16 cellular contexts compared by ENCODE assay signal in genomic region chr11:62607729-62608128, GRCh38. TPM values are rescaled to one million over a fixed set of nuclear protein-coding genes. Genes with fewer than 3 reads are reported as not detected.
DNase-seq lines count a peak whose midpoint lies in the region; ATAC-seq and TF ChIP-seq lines count a peak whose summit lies in the region.
"Had no signal": no experiment of that assay in that cellular context is flagged by ENCODE, and none has a peak within 500 bp of the region (broad histone marks: within the 10 kb centered on the region; RNA-seq: fewer than 3 reads in every experiment).

No MANE protein-coding gene starts in this region.

- WGBS in testis, 2 donors, result 89 to 97% methylated on average over 3 to 4 of the region's 4 CpGs

- H3K4me1 ChIP-seq in DOHH2 (ENCODE audit: control insufficient read depth, low read length) (peaks cover 32% of the 10 kb centered on the region), testis (peaks cover 27% of the 10 kb centered on the region)

- peak overlapping the region; percentile 0; the same call in 1 of the 2 replicates for H3K4me3 ChIP-seq in DOHH2 (ENCODE audit: low read length)
- H3K4me3 ChIP-seq in testis, result no peak overlapping the region
- H3K4me3 ChIP-seq: A549, breast epithelium had no signal

- H3F3A ChIP-seq in DOHH2 (ENCODE audit: control insufficient read depth, insufficient read depth), result peaks cover 2% of the 10 kb centered on the region; the same call in 1 of the 2 replicates

- H3K9me3 ChIP-seq in DOHH2 (ENCODE audit: control insufficient read depth, insufficient read depth, low read length) (no peaks in the 10 kb centered on the region), testis (no peaks in the 10 kb centered on the region)
- H3K9me3 ChIP-seq: A549, breast epithelium had no signal

- TF ChIP-seq POLR2A in testis (IDR thresholded peaks at IDR 0.05), result no peak

- no peaks in the 10 kb centered on the region for H4K20me1 ChIP-seq in DOHH2 (ENCODE audit: control insufficient read depth, insufficient read depth, low read depth, low read length)

- peak overlapping the region; percentile 36 for H3K4me2 ChIP-seq in DOHH2 (ENCODE audit: low read length)
- H3K4me2 ChIP-seq: A549 had no signal

- TF ChIP-seq CTCF in DOHH2 (IDR thresholded peaks at IDR 0.05; ENCODE audit: low read depth, low read length, poor library complexity, severe bottlenecking) (no peak), RWPE1 (conservative IDR thresholded peaks at IDR 0.05; ENCODE audit: low read depth) (no peak), testis (IDR thresholded peaks at IDR 0.05) (no peak)

- H3K27ac ChIP-seq in DOHH2 (ENCODE audit: low read depth, low read length) (no peak overlapping the region), RWPE1 (peak overlapping the region; percentile 98), testis (no peak overlapping the region)
- H3K27ac ChIP-seq: A549, breast epithelium, HL-60 had no signal

- H3K36me3 ChIP-seq in DOHH2 (ENCODE audit: control insufficient read depth, low read length) (peaks cover 57% of the 10 kb centered on the region), testis (ENCODE audit: low read depth, missing control alignments) (no peaks in the 10 kb centered on the region)
- H3K36me3 ChIP-seq: breast epithelium had no signal

- peaks cover 17% of the 10 kb centered on the region for H3K79me2 ChIP-seq in DOHH2 (ENCODE audit: control insufficient read depth, low read length)

- peak; percentile 19 for DNase-seq in NCI-H82 (lab: John Stamatoyannopoulos, UW)
- DNase-seq in NCI-H82 treated with DMSO at 0.1 percent for 48 hours (lab: John Stamatoyannopoulos, UW; ENCODE audit: unreplicated experiment), result no peak
- no peak for DNase-seq in RWPE1 (ENCODE audit: low spot score)
- peak; percentile 56 for DNase-seq in myocyte (ENCODE audit: low read depth)
- DNase-seq in testis, result no peak
- DNase-seq: CD4-positive, CD25-positive, alpha-beta regulatory T cell; dermis blood vessel endothelial cell; foreskin melanocyte; IMR-90 had no signal

- H3K9me2 ChIP-seq in DOHH2 (replicated peaks; ENCODE audit: control insufficient read depth, low read length), result no peaks in the 10 kb centered on the region

- ATAC-seq in GM19397 (IDR thresholded peaks at IDR 0.05; ENCODE audit: unreplicated experiment) (no peak), GM18502 (IDR thresholded peaks at IDR 0.05; ENCODE audit: poor library complexity, unreplicated experiment) (no peak)
- ATAC-seq: A549, right cardiac atrium had no signal

- H3K27me3 ChIP-seq in DOHH2 (ENCODE audit: control insufficient read depth, low read length) (no peaks in the 10 kb centered on the region), testis (no peaks in the 10 kb centered on the region)
- H3K27me3 ChIP-seq: breast epithelium had no signal

- intact Hi-C loops in testis (cut with DNase I; ENCODE audit: low total_unique reads), result no loop called here

- CTCF ChIA-PET in RWPE1 (lab: Yijun Ruan, JAX), result no interaction called here

- POLR2A ChIA-PET in RWPE1 (lab: Yijun Ruan, JAX; ENCODE audit: low non-redundant PET), result no interaction called here

RNA-seq across cellular contexts. Expression of gene EML3, which starts 4.8 kb away (rescaled TPM):
- total RNA-seq in myocyte (11.3 and 17.6 TPM in 2 replicates), testis (10 to 100 TPM; 39.3 to 57.8 TPM)
- 31.5 TPM for polyA plus RNA-seq in myocyte (2012)
- 29.3 TPM for polyA plus RNA-seq in testis (ENCODE audit: insufficient read depth, low read depth, low replicate concordance)

RNA-seq across cellular contexts. Expression of gene ROM1, which starts 5.3 kb away (rescaled TPM):
- total RNA-seq in myocyte (1.5 and 2.8 TPM in 2 replicates), testis (1 to 10 TPM; 6.1 to 9.7 TPM)
- 6.6 TPM for polyA plus RNA-seq in myocyte (2012)
- 9.0 TPM for polyA plus RNA-seq in testis (ENCODE audit: insufficient read depth, low read depth, low replicate concordance)

RNA-seq across cellular contexts. Expression of gene MTA2, which starts 6.1 kb away (rescaled TPM):
- total RNA-seq in myocyte (66.9 and 72.4 TPM in 2 replicates), testis (100 to 1,000 TPM in 1 of 2 donors, 10 to 100 TPM in 1; 97.2 to 115 TPM)
- polyA plus RNA-seq in myocyte (2012), result 51.4 TPM
- 87.6 TPM for polyA plus RNA-seq in testis (ENCODE audit: insufficient read depth, low read depth, low replicate concordance)

RNA-seq across cellular contexts. Expression of gene B3GAT3, which starts 14.1 kb away (rescaled TPM):
- 52.6 and 59.8 TPM in 2 replicates for total RNA-seq in myocyte
- polyA plus RNA-seq in myocyte (2012), result 45.2 TPM
- 10 to 100 TPM; 66.4 to 69.2 TPM for total RNA-seq in testis
- polyA plus RNA-seq in testis (ENCODE audit: insufficient read depth, low read depth, low replicate concordance), result 36.6 TPM

RNA-seq across cellular contexts. Expression of gene TUT1, which starts 16.4 kb away (rescaled TPM):
- total RNA-seq in myocyte (7.5 and 8.1 TPM in 2 replicates), testis (10 to 100 TPM; 24.3 to 30.0 TPM)
- 13.5 TPM for polyA plus RNA-seq in myocyte (2012)
- polyA plus RNA-seq in testis (ENCODE audit: insufficient read depth, low read depth, low replicate concordance), result 25.0 TPM

Comparison
In these comparisons a context has a peak if more than half of its experiments do, and no peak if none do; other contexts are left out.
1. DNase-seq: peak in NCI-H82 (single experiment) and myocyte (single experiment); none in NCI-H82 treated with DMSO at 0.1 percent for 48 hours (single experiment), RWPE1 (single experiment) and testis (single experiment).